1 cellular context compared by ENCODE assay signal in genomic region chr1:207318072-207318619, GRCh38.
TF ChIP-seq lines count a peak whose summit lies in the region.

No MANE protein-coding gene starts in this region.

TF ChIP-seq in WTC11, 78 proteins besides CTCF, POLR2A, EP300 and RAD21 (continued from another document):
- no peak for TF ChIP-seq CBFB (CRISPR knock-in tag; IDR thresholded peaks at IDR 0.05; ENCODE audit: low read depth)
- TF ChIP-seq, protein P1, sequence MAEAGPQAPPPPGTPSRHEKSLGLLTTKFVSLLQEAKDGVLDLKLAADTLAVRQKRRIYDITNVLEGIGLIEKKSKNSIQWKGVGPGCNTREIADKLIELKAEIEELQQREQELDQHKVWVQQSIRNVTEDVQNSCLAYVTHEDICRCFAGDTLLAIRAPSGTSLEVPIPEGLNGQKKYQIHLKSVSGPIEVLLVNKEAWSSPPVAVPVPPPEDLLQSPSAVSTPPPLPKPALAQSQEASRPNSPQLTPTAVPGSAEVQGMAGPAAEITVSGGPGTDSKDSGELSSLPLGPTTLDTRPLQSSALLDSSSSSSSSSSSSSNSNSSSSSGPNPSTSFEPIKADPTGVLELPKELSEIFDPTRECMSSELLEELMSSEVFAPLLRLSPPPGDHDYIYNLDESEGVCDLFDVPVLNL (CRISPR knock-in tag; IDR thresholded peaks at IDR 0.05; ENCODE audit: borderline replicate concordance, low read depth) = no peak
- no peak for TF ChIP-seq GRHL2 (CRISPR knock-in tag; IDR thresholded peaks at IDR 0.05; ENCODE audit: insufficient replicate concordance, severe bottlenecking)
- TF ChIP-seq E2F1 (CRISPR knock-in tag; IDR thresholded peaks at IDR 0.05) = no peak
- TF ChIP-seq, protein P2, sequence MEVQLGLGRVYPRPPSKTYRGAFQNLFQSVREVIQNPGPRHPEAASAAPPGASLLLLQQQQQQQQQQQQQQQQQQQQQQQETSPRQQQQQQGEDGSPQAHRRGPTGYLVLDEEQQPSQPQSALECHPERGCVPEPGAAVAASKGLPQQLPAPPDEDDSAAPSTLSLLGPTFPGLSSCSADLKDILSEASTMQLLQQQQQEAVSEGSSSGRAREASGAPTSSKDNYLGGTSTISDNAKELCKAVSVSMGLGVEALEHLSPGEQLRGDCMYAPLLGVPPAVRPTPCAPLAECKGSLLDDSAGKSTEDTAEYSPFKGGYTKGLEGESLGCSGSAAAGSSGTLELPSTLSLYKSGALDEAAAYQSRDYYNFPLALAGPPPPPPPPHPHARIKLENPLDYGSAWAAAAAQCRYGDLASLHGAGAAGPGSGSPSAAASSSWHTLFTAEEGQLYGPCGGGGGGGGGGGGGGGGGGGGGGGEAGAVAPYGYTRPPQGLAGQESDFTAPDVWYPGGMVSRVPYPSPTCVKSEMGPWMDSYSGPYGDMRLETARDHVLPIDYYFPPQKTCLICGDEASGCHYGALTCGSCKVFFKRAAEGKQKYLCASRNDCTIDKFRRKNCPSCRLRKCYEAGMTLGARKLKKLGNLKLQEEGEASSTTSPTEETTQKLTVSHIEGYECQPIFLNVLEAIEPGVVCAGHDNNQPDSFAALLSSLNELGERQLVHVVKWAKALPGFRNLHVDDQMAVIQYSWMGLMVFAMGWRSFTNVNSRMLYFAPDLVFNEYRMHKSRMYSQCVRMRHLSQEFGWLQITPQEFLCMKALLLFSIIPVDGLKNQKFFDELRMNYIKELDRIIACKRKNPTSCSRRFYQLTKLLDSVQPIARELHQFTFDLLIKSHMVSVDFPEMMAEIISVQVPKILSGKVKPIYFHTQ (CRISPR knock-in tag; IDR thresholded peaks at IDR 0.05) = no peak
- no peak for TF ChIP-seq JUN (CRISPR knock-in tag; IDR thresholded peaks at IDR 0.05)
- no peak for TF ChIP-seq RELA (CRISPR knock-in tag; IDR thresholded peaks at IDR 0.05; ENCODE audit: borderline replicate concordance)
- TF ChIP-seq, protein P3, sequence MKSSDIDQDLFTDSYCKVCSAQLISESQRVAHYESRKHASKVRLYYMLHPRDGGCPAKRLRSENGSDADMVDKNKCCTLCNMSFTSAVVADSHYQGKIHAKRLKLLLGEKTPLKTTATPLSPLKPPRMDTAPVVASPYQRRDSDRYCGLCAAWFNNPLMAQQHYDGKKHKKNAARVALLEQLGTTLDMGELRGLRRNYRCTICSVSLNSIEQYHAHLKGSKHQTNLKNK (CRISPR knock-in tag; IDR thresholded peaks at IDR 0.05) = no peak
- TF ChIP-seq, protein P4, sequence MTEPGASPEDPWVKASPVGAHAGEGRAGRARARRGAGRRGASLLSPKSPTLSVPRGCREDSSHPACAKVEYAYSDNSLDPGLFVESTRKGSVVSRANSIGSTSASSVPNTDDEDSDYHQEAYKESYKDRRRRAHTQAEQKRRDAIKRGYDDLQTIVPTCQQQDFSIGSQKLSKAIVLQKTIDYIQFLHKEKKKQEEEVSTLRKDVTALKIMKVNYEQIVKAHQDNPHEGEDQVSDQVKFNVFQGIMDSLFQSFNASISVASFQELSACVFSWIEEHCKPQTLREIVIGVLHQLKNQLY (CRISPR knock-in tag; IDR thresholded peaks at IDR 0.05) = no peak
- no peak for TF ChIP-seq ZBTB21 (CRISPR knock-in tag; IDR thresholded peaks at IDR 0.05; ENCODE audit: borderline replicate concordance)
- TF ChIP-seq, protein P5, sequence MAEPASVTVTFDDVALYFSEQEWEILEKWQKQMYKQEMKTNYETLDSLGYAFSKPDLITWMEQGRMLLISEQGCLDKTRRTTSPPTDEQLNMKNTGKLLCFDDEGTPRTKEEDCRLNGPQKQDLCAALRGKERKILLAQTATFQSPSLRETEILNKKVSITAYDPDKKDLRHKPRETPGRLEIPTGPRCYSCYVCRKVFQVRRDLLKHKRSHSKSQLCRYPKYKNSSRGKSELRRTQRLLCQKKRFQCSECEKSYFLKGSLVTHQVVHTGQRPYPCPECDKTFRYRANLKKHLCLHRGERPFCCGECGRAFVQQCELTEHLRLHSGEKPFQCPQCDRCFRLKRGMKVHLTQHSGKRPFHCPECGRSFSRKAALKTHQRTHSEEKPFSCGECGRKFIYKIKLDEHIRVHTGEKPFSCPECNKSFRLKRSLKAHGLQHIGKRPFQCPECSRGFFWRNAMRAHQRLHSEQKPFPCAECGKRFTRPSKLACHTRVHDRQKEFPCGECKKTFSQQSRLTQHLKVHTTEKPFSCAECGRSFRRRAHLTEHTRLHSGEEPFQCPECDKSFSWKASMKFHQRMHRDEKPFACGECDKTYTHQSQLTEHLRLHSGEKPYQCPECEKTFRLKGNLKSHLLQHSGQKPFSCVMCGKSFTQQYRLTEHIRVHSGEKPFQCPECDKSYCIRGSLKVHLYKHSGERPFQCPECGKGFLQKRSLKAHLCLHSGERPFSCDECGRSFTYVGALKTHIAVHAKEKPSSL (CRISPR knock-in tag; conservative IDR thresholded peaks at IDR 0.05) = no peak
- no peak for TF ChIP-seq ESRRA (CRISPR knock-in tag; IDR thresholded peaks at IDR 0.05; ENCODE audit: borderline replicate concordance)
- no peak for TF ChIP-seq ZNF416 (CRISPR knock-in tag; IDR thresholded peaks at IDR 0.05)
- TF ChIP-seq TCF7 (CRISPR knock-in tag; IDR thresholded peaks at IDR 0.05; ENCODE audit: low read depth) = no peak
- TF ChIP-seq, protein P6, sequence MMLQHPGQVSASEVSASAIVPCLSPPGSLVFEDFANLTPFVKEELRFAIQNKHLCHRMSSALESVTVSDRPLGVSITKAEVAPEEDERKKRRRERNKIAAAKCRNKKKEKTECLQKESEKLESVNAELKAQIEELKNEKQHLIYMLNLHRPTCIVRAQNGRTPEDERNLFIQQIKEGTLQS (CRISPR knock-in tag; conservative IDR thresholded peaks at IDR 0.05) = no peak
